9 cellular contexts compared by ENCODE assay signal in genomic region chr20:62860391-62860923, GRCh38. TPM values are rescaled to one million over a fixed set of nuclear protein-coding genes. Genes with fewer than 3 reads are reported as not detected.
DNase-seq lines count a peak whose midpoint lies in the region; ATAC-seq and TF ChIP-seq lines count a peak whose summit lies in the region.
"Had no signal": no experiment of that assay in that cellular context is flagged by ENCODE, and none has a peak within 500 bp of the region (broad histone marks: within the 10 kb centered on the region; RNA-seq: fewer than 3 reads in every experiment).

No MANE protein-coding gene starts in this region.

- no peaks in the 10 kb centered on the region for H3K9me3 Mint-ChIP-seq in activated naive CD4-positive, alpha-beta T cell treated with anti-CD3 and anti-CD28 coated beads, Interleukin-2, amount 50 U/mL, for 24 hours
- no peaks in the 10 kb centered on the region for H3K9me3 Mint-ChIP-seq in naive thymus-derived CD8-positive, alpha-beta T cell

- no TSS peak for BruUV-seq in PC-3 (replicated peaks; lab: Mats Ljungman, UMichigan)

- H3K36me3 Mint-ChIP-seq in activated naive CD4-positive, alpha-beta T cell treated with anti-CD3 and anti-CD28 coated beads, Interleukin-2, amount 50 U/mL, for 24 hours = peaks cover 10% of the 10 kb centered on the region
- H3K36me3 Mint-ChIP-seq in naive thymus-derived CD8-positive, alpha-beta T cell = peaks cover 0 to 11% (median 7%) of the 10 kb centered on the region in 3 donors

- peak overlapping the region; percentile 81 for H3K4me3 ChIP-seq in PC-3 (ENCODE audit: low read length)
- H3K4me3 ChIP-seq in duodenal mucosa (ENCODE audit: low read depth in 1 of 2, low read length in 2 of 2) = peak overlapping the region; percentile 40 to 43

- DNase-seq in activated naive CD4-positive, alpha-beta T cell treated with Interleukin-2 at 50 U/mL for 16 hours = no peak
- DNase-seq in PC-3 (peak; percentile 57), OCI-M2 (lab: John Stamatoyannopoulos, UW; ENCODE audit: unreplicated experiment) (no peak), mucosa of gallbladder (ENCODE audit: low spot score) (no peak)
- DNase-seq in naive thymus-derived CD8-positive, alpha-beta T cell = no peak

- peaks cover 31% of the 10 kb centered on the region for H3K4me1 Mint-ChIP-seq in activated naive CD4-positive, alpha-beta T cell treated with anti-CD3 and anti-CD28 coated beads, Interleukin-2, amount 50 U/mL, for 24 hours
- H3K4me1 Mint-ChIP-seq in naive thymus-derived CD8-positive, alpha-beta T cell = peaks cover 9 to 29% (median 22%) of the 10 kb centered on the region in 4 donors

- H2AFZ ChIP-seq in PC-3 (ENCODE audit: low read length) = peak overlapping the region; percentile 65

- CTCF ChIA-PET in PC-3 (lab: Charles Lee) = interaction anchor here (0.6 kb wide), 1 partner anchor 38 kb away, joined by 3 read pairs; no protein-coding TSS in a partner anchor

- ATAC-seq in PC-3 (peak; percentile 58), HG02798 (IDR thresholded peaks at IDR 0.05; ENCODE audit: poor library complexity, unreplicated experiment) (no peak)
- no peak for ATAC-seq in naive thymus-derived CD8-positive, alpha-beta T cell

- H3K4me1 ChIP-seq in PC-3 (ENCODE audit: insufficient read depth, low read length) (peaks cover 16% of the 10 kb centered on the region), duodenal mucosa (ENCODE audit: control insufficient read depth in 1 of 2, insufficient read depth in 2 of 2, low read length in 2 of 2) (peaks cover 7 to 10% of the 10 kb centered on the region in 2 donors)

- no peaks in the 10 kb centered on the region for H3K9me2 ChIP-seq in PC-3 (replicated peaks; ENCODE audit: low read length)

- H3K9ac ChIP-seq in PC-3 (ENCODE audit: low read length) (peak overlapping the region; percentile 76), duodenal mucosa (ENCODE audit: low read depth in 1 of 2, low read length in 2 of 2) (peak overlapping the region in 1 of 2 donors; percentile 15)

- no peaks in the 10 kb centered on the region for H3K27me3 Mint-ChIP-seq in activated naive CD4-positive, alpha-beta T cell treated with anti-CD3 and anti-CD28 coated beads, Interleukin-2, amount 50 U/mL, for 24 hours
- H3K27me3 Mint-ChIP-seq in naive thymus-derived CD8-positive, alpha-beta T cell = no peaks in the 10 kb centered on the region

- peak; percentile 58 for TF ChIP-seq CTCF in PC-3 (conservative IDR thresholded peaks at IDR 0.05; ENCODE audit: low read depth, low read length)

- H3K27ac ChIP-seq in PC-3 (ENCODE audit: low read length) = no peak overlapping the region
- H3K27ac ChIP-seq in duodenal mucosa (ENCODE audit: low read depth, low read length) = no peak overlapping the region

- H3K9me3 ChIP-seq in PC-3 (ENCODE audit: low read length) (no peaks in the 10 kb centered on the region), duodenal mucosa (ENCODE audit: control insufficient read depth in 1 of 2, low read length in 2 of 2) (no peaks in the 10 kb centered on the region)

- peaks cover 41% of the 10 kb centered on the region for H3K79me2 ChIP-seq in PC-3 (ENCODE audit: low read length)

- H4K20me1 ChIP-seq in PC-3 (ENCODE audit: low read length) = peaks cover 13% of the 10 kb centered on the region

- H3K27me3 ChIP-seq in PC-3 (ENCODE audit: low read length) (no peaks in the 10 kb centered on the region), duodenal mucosa (ENCODE audit: control insufficient read depth in 1 of 2, insufficient read depth in 2 of 2, low read length in 2 of 2) (peaks cover 0 to 6% of the 10 kb centered on the region in 2 donors)

- H3K4me3 Mint-ChIP-seq in activated naive CD4-positive, alpha-beta T cell treated with anti-CD3 and anti-CD28 coated beads, Interleukin-2, amount 50 U/mL, for 24 hours = peak overlapping the region; percentile 76
- H3K4me3 Mint-ChIP-seq in naive thymus-derived CD8-positive, alpha-beta T cell = peak overlapping the region; percentile 61 to 88 (median 72)

- peak overlapping the region; percentile 68 for H3K27ac Mint-ChIP-seq in activated naive CD4-positive, alpha-beta T cell treated with anti-CD3 and anti-CD28 coated beads, Interleukin-2, amount 50 U/mL, for 24 hours
- peak overlapping the region in 9 of 10 donors; percentile 6 to 84 (median 66) for H3K27ac Mint-ChIP-seq in naive thymus-derived CD8-positive, alpha-beta T cell

- H3F3A ChIP-seq in PC-3 (ENCODE audit: low read length, unreplicated experiment) = no peaks in the 10 kb centered on the region

- intact Hi-C loops in PC-3 (cut with micrococcal nuclease) = loop anchor here (1.0 kb wide), 1 partner anchor 38 kb away; no protein-coding TSS in a partner anchor

- H3K36me3 ChIP-seq in PC-3 (ENCODE audit: low read depth, low read length) (no peaks in the 10 kb centered on the region), duodenal mucosa (ENCODE audit: control insufficient read depth in 1 of 2, insufficient read depth in 2 of 2, low read length in 2 of 2) (peaks cover 0 to 4% of the 10 kb centered on the region in 2 donors)

- POLR2A ChIA-PET in PC-3 (lab: Charles Lee; ENCODE audit: unreplicated experiment) = no interaction called here
- POLR2A ChIA-PET in naive thymus-derived CD8-positive, alpha-beta T cell (lab: Charles Lee) = interaction anchor here (0.7 to 1.2 kb wide), 2 partner anchors 18 to 66 kb away, joined by 3 read pairs; no protein-coding TSS in a partner anchor

- H3K4me2 ChIP-seq in PC-3 (ENCODE audit: low read length) = peak overlapping the region; percentile 98

RNA-seq across cellular contexts. Expression of gene TCFL5, which starts 1.2 kb away (rescaled TPM):
- 15.8 and 21.7 TPM in 2 replicates for total RNA-seq in PC-3 (2014; rRNA removed)
- total RNA-seq in naive thymus-derived CD8-positive, alpha-beta T cell = 10 to 100 TPM; 13.2 to 13.4 TPM
- 1 to 10 TPM; 1.0 to 2.1 (median 1.5) TPM for polyA plus RNA-seq in naive thymus-derived CD8-positive, alpha-beta T cell
- 8.2 TPM for total RNA-seq in mucosa of gallbladder

RNA-seq across cellular contexts. Expression of gene COL9A3, which starts 43.6 kb away (rescaled TPM):
- total RNA-seq in PC-3 (2014; rRNA removed) = 14.3 and 17.7 TPM in 2 replicates
- 1 to 10 TPM; 1.2 to 2.2 TPM for total RNA-seq in naive thymus-derived CD8-positive, alpha-beta T cell
- polyA plus RNA-seq in naive thymus-derived CD8-positive, alpha-beta T cell = under 1 TPM in 1 of 3 donors, not detected in 2; 0.15 TPM
- total RNA-seq in mucosa of gallbladder = 3.6 TPM
- total RNA-seq: mononuclear cell had no signal

RNA-seq across cellular contexts. Expression of gene OGFR, which starts 55.8 kb away (rescaled TPM):
- 78.9 and 112 TPM in 2 replicates for total RNA-seq in PC-3 (2014; rRNA removed)
- total RNA-seq in naive thymus-derived CD8-positive, alpha-beta T cell = 10 to 100 TPM; 77.1 to 79.9 TPM
- 10 to 100 TPM; 26.5 to 58.2 (median 40.1) TPM for polyA plus RNA-seq in naive thymus-derived CD8-positive, alpha-beta T cell
- total RNA-seq in mucosa of gallbladder = 50.8 TPM
